ENCODE assay signal across 14 cellular contexts in genomic region chr1:23984417-23985186, GRCh38. TPM values are rescaled to one million over a fixed set of nuclear protein-coding genes. Genes with fewer than 3 reads are reported as not detected.
DNase-seq lines count a peak whose midpoint lies in the region; ATAC-seq, FAIRE-seq and TF ChIP-seq lines count a peak whose summit lies in the region.
"Had no signal": no experiment of that assay in that cellular context is flagged by ENCODE, and none has a peak within 500 bp of the region (broad histone marks: within the 10 kb centered on the region; RNA-seq: fewer than 3 reads in every experiment).

No MANE protein-coding gene starts in this region.

- in situ Hi-C loops in HepG2 (cut with HindIII; ENCODE audit: extremely low pct_ligation_motif_present, low pct_unique_long_range_greater_than_20kb), result no loop called here
- in situ Hi-C loops in gastrocnemius medialis (cut with MboI; ENCODE audit: low sequenced_read_pairs in 4 of 4), result no loop called here

- peak overlapping the region; percentile 88 for H3K27ac Mint-ChIP-seq in MCF 10A (ENCODE audit: low read depth, unreplicated experiment)
- no peak overlapping the region for H3K27ac Mint-ChIP-seq in activated CD4-positive, alpha-beta T cell treated with anti-CD3 and anti-CD28 coated beads for 36 hours
- H3K27ac Mint-ChIP-seq: stimulated activated naive CD8-positive, alpha-beta T cell treated with anti-CD3 and anti-CD28 coated beads, Interleukin-15, Interleukin-2, amounts not matched to agents 100 ng/mL and 50 ng/mL, for 24 hours had no signal

- BruUV-seq in HepG2 (replicated peaks; lab: Mats Ljungman, UMichigan), result no TSS peak
- BruUV-seq in MCF 10A (replicated peaks; lab: Mats Ljungman, UMichigan), result no TSS peak

- H3K27ac ChIP-seq in HepG2 (ENCODE audit: extremely low read length, insufficient read depth, low read length) (no peak overlapping the region), right lobe of liver (no peak overlapping the region), liver (ENCODE audit: low read depth in 1 of 2, low read length in 2 of 2) (no peak overlapping the region), gastrocnemius medialis (no peak overlapping the region)
- H3K27ac ChIP-seq: SJSA1 had no signal

- no peaks in the 10 kb centered on the region for H3K9me3 ChIP-seq in HepG2 (ENCODE audit: low read length)
- H3K9me3 ChIP-seq in right lobe of liver, result no peaks in the 10 kb centered on the region
- no peaks in the 10 kb centered on the region for H3K9me3 ChIP-seq in liver (ENCODE audit: control insufficient read depth in 4 of 4, low read length in 3 of 4)
- H3K9me3 ChIP-seq in gastrocnemius medialis, result no peaks in the 10 kb centered on the region
- H3K9me3 ChIP-seq: SJSA1 had no signal

- H3K4me1 ChIP-seq in HepG2 (ENCODE audit: insufficient read depth, low read length) (peaks cover 36% of the 10 kb centered on the region), right lobe of liver (peaks cover 0 to 4% (median 0%) of the 10 kb centered on the region in 4 donors), liver (ENCODE audit: control insufficient read depth in 4 of 4, insufficient read depth in 4 of 4, low read length in 3 of 4) (peaks cover 2 to 10% (median 3%) of the 10 kb centered on the region in 4 donors), gastrocnemius medialis (peaks cover 10 to 11% of the 10 kb centered on the region in 2 donors)

- DNase-seq in HepG2 (ENCODE audit: low spot score) (peak; percentile 45), right lobe of liver (no peak), MCF 10A (ENCODE audit: unreplicated experiment) (peak; percentile 77), NCI-H2107 (lab: John Stamatoyannopoulos, UW) (no peak), gastrocnemius medialis (no peak)
- DNase-seq in activated CD4-positive, alpha-beta T cell treated with anti-CD3 and anti-CD28 coated beads for 36 hours, result no peak
- DNase-seq: NCI-H1694 treated with DMSO at 0.1 percent for 48 hours had no signal

- no peak for TF ChIP-seq POLR2A in HepG2 (IDR thresholded peaks at IDR 0.05; ENCODE audit: insufficient read depth in 1 of 2, low read depth in 2 of 2, low read length in 2 of 2)
- TF ChIP-seq POLR2A in right lobe of liver (IDR thresholded peaks at IDR 0.05), result no peak
- TF ChIP-seq POLR2A in gastrocnemius medialis (IDR thresholded peaks at IDR 0.05), result no peak

- TF ChIP-seq CTCF in HepG2 (CRISPR knock-in tag; IDR thresholded peaks at IDR 0.05), result no peak
- TF ChIP-seq CTCF in right lobe of liver (IDR thresholded peaks at IDR 0.05), result no peak
- TF ChIP-seq CTCF in MCF 10A (IDR thresholded peaks at IDR 0.05; ENCODE audit: unreplicated experiment), result no peak
- TF ChIP-seq CTCF in liver (IDR thresholded peaks at IDR 0.05; ENCODE audit: low read depth, low read length, missing input control), result no peak
- TF ChIP-seq CTCF in gastrocnemius medialis (IDR thresholded peaks at IDR 0.05 in 4 of 5, conservative IDR thresholded peaks at IDR 0.05 in 1 of 5), result no peak

- H3K9ac ChIP-seq in HepG2 (ENCODE audit: insufficient read depth, low read depth, low read length) (peak overlapping the region; percentile 24), liver (ENCODE audit: low read depth in 1 of 2, low read length in 2 of 2) (no peak overlapping the region)

- H3K27me3 ChIP-seq in HepG2 (ENCODE audit: control insufficient read depth in 1 of 2, insufficient read depth in 2 of 2, low read length in 2 of 2) (no peaks in the 10 kb centered on the region), right lobe of liver (no peaks in the 10 kb centered on the region), liver (ENCODE audit: control insufficient read depth in 4 of 4, insufficient read depth in 4 of 4, low read length in 3 of 4) (no peaks in the 10 kb centered on the region), gastrocnemius medialis (no peaks in the 10 kb centered on the region)
- H3K27me3 ChIP-seq: SJSA1 had no signal

- POLR2A ChIA-PET in HepG2 (lab: Yijun Ruan, JAX) (no interaction called here), MCF 10A (lab: Yijun Ruan, JAX) (interaction anchor here (0.6 to 2.0 kb wide), 9 partner anchors 9 to 135 kb away, joined by 3 to 13 read pairs (median 4); no protein-coding TSS in a partner anchor)
- POLR2A ChIA-PET in activated CD4-positive, alpha-beta T cell treated with anti-CD3 and anti-CD28 coated beads for 36 hours (lab: Charles Lee), result interaction anchor here (0.7 kb wide), 1 partner anchor 961 kb away, joined by 8 read pairs; no protein-coding TSS in a partner anchor

- H3K4me3 ChIP-seq in HepG2 (replicated peaks in 1 of 3; ENCODE audit: insufficient read depth in 1 of 3, low read depth in 2 of 3, low read length in 3 of 3), result no peak overlapping the region
- H3K4me3 ChIP-seq in right lobe of liver, result no peak overlapping the region
- no peak overlapping the region for H3K4me3 ChIP-seq in liver (ENCODE audit: low read depth in 1 of 3, low read length in 3 of 3)
- H3K4me3 ChIP-seq in gastrocnemius medialis, result no peak overlapping the region
- H3K4me3 ChIP-seq: SJSA1 had no signal

- H3K36me3 Mint-ChIP-seq in MCF 10A (ENCODE audit: insufficient read depth, unreplicated experiment), result no peaks in the 10 kb centered on the region
- peaks cover 1% of the 10 kb centered on the region for H3K36me3 Mint-ChIP-seq in activated CD4-positive, alpha-beta T cell treated with anti-CD3 and anti-CD28 coated beads for 36 hours (ENCODE audit: low read depth)
- H3K36me3 Mint-ChIP-seq: CD14-positive monocyte had no signal

- FAIRE-seq in HepG2 (lab: Jason Lieb, UNC), result no peak
- FAIRE-seq: GM12892, islet of Langerhans had no signal

- intact Hi-C loops in HepG2 (cut with micrococcal nuclease; ENCODE audit: unreplicated experiment), result no loop called here
- intact Hi-C loops in right lobe of liver (cut with DNase I), result no loop called here
- intact Hi-C loops in MCF 10A (cut with micrococcal nuclease), result no loop called here
- intact Hi-C loops in activated CD4-positive, alpha-beta T cell treated with anti-CD3 and anti-CD28 coated beads for 36 hours (cut with DNase I, micrococcal nuclease), result no loop called here
- intact Hi-C loops in gastrocnemius medialis (cut with DNase I; ENCODE audit: low total_unique reads), result no loop called here

- no peak overlapping the region for H2AFZ ChIP-seq in HepG2 (ENCODE audit: low read length)

- TF ChIP-seq EP300 in HepG2 (IDR thresholded peaks at IDR 0.05; ENCODE audit: low read depth in 2 of 2, low read length in 2 of 2) (no peak), HepG2 (CRISPR knock-in tag; IDR thresholded peaks at IDR 0.05; ENCODE audit: borderline replicate concordance) (no peak)

- H3K9me3 Mint-ChIP-seq in MCF 10A (ENCODE audit: unreplicated experiment), result no peaks in the 10 kb centered on the region
- no peaks in the 10 kb centered on the region for H3K9me3 Mint-ChIP-seq in activated CD4-positive, alpha-beta T cell treated with anti-CD3 and anti-CD28 coated beads for 36 hours (ENCODE audit: low read depth)
- H3K9me3 Mint-ChIP-seq: CD14-positive monocyte; stimulated activated naive CD8-positive, alpha-beta T cell treated with anti-CD3 and anti-CD28 coated beads, Interleukin-15, Interleukin-2, amounts not matched to agents 100 ng/mL and 50 ng/mL, for 24 hours had no signal

- peaks cover 6% of the 10 kb centered on the region for H3K79me2 ChIP-seq in HepG2 (ENCODE audit: insufficient read depth, low read length)

- H3K4me3 Mint-ChIP-seq in MCF 10A (ENCODE audit: unreplicated experiment), result no peak overlapping the region
- H3K4me3 Mint-ChIP-seq in activated CD4-positive, alpha-beta T cell treated with anti-CD3 and anti-CD28 coated beads for 36 hours, result no peak overlapping the region
- H3K4me3 Mint-ChIP-seq: CD14-positive monocyte; stimulated activated naive CD8-positive, alpha-beta T cell treated with anti-CD3 and anti-CD28 coated beads, Interleukin-15, Interleukin-2, amounts not matched to agents 100 ng/mL and 50 ng/mL, for 24 hours had no signal

- H3K36me3 ChIP-seq in HepG2 (replicated peaks in 1 of 2; ENCODE audit: control insufficient read depth in 1 of 2, insufficient read depth in 2 of 2, low read length in 2 of 2) (no peaks in the 10 kb centered on the region), right lobe of liver (no peaks in the 10 kb centered on the region), liver (ENCODE audit: control insufficient read depth in 4 of 4, insufficient read depth in 3 of 4, low read depth in 1 of 4, low read length in 3 of 4) (no peaks in the 10 kb centered on the region), gastrocnemius medialis (no peaks in the 10 kb centered on the region)

- H3K4me2 ChIP-seq in HepG2 (ENCODE audit: low read depth, low read length), result no peak overlapping the region

- H3K4me1 Mint-ChIP-seq in MCF 10A (ENCODE audit: insufficient read depth, unreplicated experiment), result peaks cover 7% of the 10 kb centered on the region
- H3K4me1 Mint-ChIP-seq in activated CD4-positive, alpha-beta T cell treated with anti-CD3 and anti-CD28 coated beads for 36 hours, result peaks cover 16% of the 10 kb centered on the region

- ATAC-seq in HepG2 (no peak), right lobe of liver (no peak), HG03139 (IDR thresholded peaks at IDR 0.05; ENCODE audit: unreplicated experiment) (no peak), gastrocnemius medialis (no peak)
- no peak for ATAC-seq in activated CD4-positive, alpha-beta T cell treated with anti-CD3 and anti-CD28 coated beads for 36 hours

- 89% methylated on average over 5 of the region's 5 CpGs for WGBS in HepG2 (ENCODE audit: low lambda C conversion rate)
- 70% methylated on average over 5 of the region's 5 CpGs for WGBS in right lobe of liver (ENCODE audit: insufficient coverage, low coverage, low lambda C conversion rate, missing lambda C conversion rate)
- 84% methylated on average over 5 of the region's 5 CpGs for WGBS in liver

- no peaks in the 10 kb centered on the region for H3K27me3 Mint-ChIP-seq in MCF 10A (ENCODE audit: insufficient read depth, unreplicated experiment)
- H3K27me3 Mint-ChIP-seq in activated CD4-positive, alpha-beta T cell treated with anti-CD3 and anti-CD28 coated beads for 36 hours, result no peaks in the 10 kb centered on the region
- H3K27me3 Mint-ChIP-seq: stimulated activated naive CD8-positive, alpha-beta T cell treated with anti-CD3 and anti-CD28 coated beads, Interleukin-15, Interleukin-2, amounts not matched to agents 100 ng/mL and 50 ng/mL, for 24 hours had no signal

- CTCF ChIA-PET in HepG2 (lab: Yijun Ruan, JAX; ENCODE audit: low intra/inter-chr PET ratio, low total read pairs) (no interaction called here), MCF 10A (lab: Yijun Ruan, JAX) (interaction anchor here (0.7 to 1.0 kb wide), 2 partner anchors 43 to 167 kb away, joined by 4 to 6 read pairs; no protein-coding TSS in a partner anchor)
- CTCF ChIA-PET in activated CD4-positive, alpha-beta T cell treated with anti-CD3 and anti-CD28 coated beads for 36 hours (lab: Charles Lee), result no interaction called here

- TF ChIP-seq RAD21 in HepG2 (CRISPR knock-in tag; IDR thresholded peaks at IDR 0.05) (no peak), liver (IDR thresholded peaks at IDR 0.05) (no peak)

- no peaks in the 10 kb centered on the region for H4K20me1 ChIP-seq in HepG2 (ENCODE audit: insufficient read depth, low read length)

RNA-seq across cellular contexts. Expression of gene SRSF10, which starts 4.5 kb away (rescaled TPM):
- 156 and 186 TPM in 2 replicates for total RNA-seq in HepG2 (2016; rRNA removed; fragmentation: Illumina TruSeq; extraction: Trizol)
- total RNA-seq in HepG2 (2016; cell fraction: cytosol; rRNA removed; fragmentation: Illumina TruSeq; extraction: Trizol; ENCODE audit: low read depth), result 14.0 and 16.3 TPM in 2 replicates
- total RNA-seq in HepG2 (2016; cell fraction: insoluble cytoplasmic fraction; rRNA removed; fragmentation: Illumina TruSeq; extraction: Trizol), result 155 and 183 TPM in 2 replicates
- 44.1 and 51.2 TPM in 2 replicates for total RNA-seq in HepG2 (2016; cell fraction: membrane; rRNA removed; fragmentation: Illumina TruSeq; extraction: Trizol)
- 358 and 375 TPM in 2 replicates for total RNA-seq in HepG2 (2016; cell fraction: nucleus; rRNA removed; fragmentation: Illumina TruSeq; extraction: Trizol)
- 98.2 and 126 TPM in 2 replicates for polyA plus RNA-seq in HepG2 (2011; rRNA removed)
- polyA plus RNA-seq in HepG2 (2011; cell fraction: cytosol; rRNA removed), result 56.6 and 58.5 TPM in 2 replicates
- polyA plus RNA-seq in HepG2 (2011; cell fraction: nucleus; rRNA removed), result 190 and 202 TPM in 2 replicates
- polyA plus RNA-seq in HepG2 (2012), result 75.4 and 108 TPM in 2 replicates
- polyA plus RNA-seq in HepG2 (2016; cell fraction: cytosol; fragmentation: Illumina TruSeq; extraction: Trizol; ENCODE audit: low read depth), result 14.3 and 14.6 TPM in 2 replicates
- polyA plus RNA-seq in HepG2 (2016; cell fraction: insoluble cytoplasmic fraction; fragmentation: Illumina TruSeq; extraction: Trizol; ENCODE audit: low read depth), result 176 and 184 TPM in 2 replicates
- 31.3 and 32.4 TPM in 2 replicates for polyA plus RNA-seq in HepG2 (2016; cell fraction: membrane; fragmentation: Illumina TruSeq; extraction: Trizol; ENCODE audit: low read depth)
- 441 and 449 TPM in 2 replicates for polyA plus RNA-seq in HepG2 (2016; cell fraction: nucleus; fragmentation: Illumina TruSeq; extraction: Trizol; ENCODE audit: insufficient read depth, low read depth)
- 105 and 142 TPM in 2 replicates for polyA minus RNA-seq in HepG2 (2011; rRNA and poly(A)+ RNA removed; ENCODE audit: low replicate concordance)
- 33.1 and 43.0 TPM in 2 replicates for polyA minus RNA-seq in HepG2 (2011; cell fraction: cytosol; rRNA and poly(A)+ RNA removed)
- polyA minus RNA-seq in HepG2 (2011; cell fraction: nucleus; rRNA and poly(A)+ RNA removed), result 554 and 606 TPM in 2 replicates
- total RNA-seq in right lobe of liver, result 10 to 100 TPM; 30.6 to 51.5 (median 43.1) TPM
- 121 and 134 TPM in 2 replicates for total RNA-seq in MCF 10A (2022)
- 10 to 100 TPM; 58.8 to 77.5 TPM for total RNA-seq in liver
- polyA plus RNA-seq in liver, result 10 to 100 TPM; 29.9 to 68.7 TPM
- 100 to 1,000 TPM; 213 to 225 TPM for total RNA-seq in activated CD4-positive, alpha-beta T cell treated with anti-CD3 and anti-CD28 coated beads for 36 hours
- total RNA-seq in gastrocnemius medialis, result 10 to 100 TPM; 20.4 to 49.9 (median 26.5) TPM

RNA-seq across cellular contexts. Expression of gene PNRC2, which starts 25.0 kb away (rescaled TPM):
- 97.5 and 159 TPM in 2 replicates for total RNA-seq in HepG2 (2016; rRNA removed; fragmentation: Illumina TruSeq; extraction: Trizol)
- total RNA-seq in HepG2 (2016; cell fraction: cytosol; rRNA removed; fragmentation: Illumina TruSeq; extraction: Trizol; ENCODE audit: low read depth), result 18.3 and 19.0 TPM in 2 replicates
- total RNA-seq in HepG2 (2016; cell fraction: insoluble cytoplasmic fraction; rRNA removed; fragmentation: Illumina TruSeq; extraction: Trizol), result 101 and 179 TPM in 2 replicates
- total RNA-seq in HepG2 (2016; cell fraction: membrane; rRNA removed; fragmentation: Illumina TruSeq; extraction: Trizol), result 54.8 and 63.8 TPM in 2 replicates
- 74.0 and 87.3 TPM in 2 replicates for total RNA-seq in HepG2 (2016; cell fraction: nucleus; rRNA removed; fragmentation: Illumina TruSeq; extraction: Trizol)
- polyA plus RNA-seq in HepG2 (2011; rRNA removed), result 53.3 and 74.9 TPM in 2 replicates
- polyA plus RNA-seq in HepG2 (2011; cell fraction: cytosol; rRNA removed), result 64.3 and 67.0 TPM in 2 replicates
- polyA plus RNA-seq in HepG2 (2011; cell fraction: nucleus; rRNA removed), result 36.2 and 45.0 TPM in 2 replicates
- 62.0 and 72.8 TPM in 2 replicates for polyA plus RNA-seq in HepG2 (2012)
- 10.2 and 11.9 TPM in 2 replicates for polyA plus RNA-seq in HepG2 (2016; cell fraction: cytosol; fragmentation: Illumina TruSeq; extraction: Trizol; ENCODE audit: low read depth)
- 149 and 168 TPM in 2 replicates for polyA plus RNA-seq in HepG2 (2016; cell fraction: insoluble cytoplasmic fraction; fragmentation: Illumina TruSeq; extraction: Trizol; ENCODE audit: low read depth)
- 36.4 and 37.2 TPM in 2 replicates for polyA plus RNA-seq in HepG2 (2016; cell fraction: membrane; fragmentation: Illumina TruSeq; extraction: Trizol; ENCODE audit: low read depth)
- polyA plus RNA-seq in HepG2 (2016; cell fraction: nucleus; fragmentation: Illumina TruSeq; extraction: Trizol; ENCODE audit: insufficient read depth, low read depth), result 100 and 101 TPM in 2 replicates
- 64.4 and 79.4 TPM in 2 replicates for polyA minus RNA-seq in HepG2 (2011; rRNA and poly(A)+ RNA removed; ENCODE audit: low replicate concordance)
- polyA minus RNA-seq in HepG2 (2011; cell fraction: cytosol; rRNA and poly(A)+ RNA removed), result 46.1 and 65.6 TPM in 2 replicates
- polyA minus RNA-seq in HepG2 (2011; cell fraction: nucleus; rRNA and poly(A)+ RNA removed), result 53.8 and 57.3 TPM in 2 replicates
- total RNA-seq in right lobe of liver, result 10 to 100 TPM; 24.3 to 41.2 (median 33.4) TPM
- total RNA-seq in MCF 10A (2022), result 103 and 115 TPM in 2 replicates
- total RNA-seq in liver, result 10 to 100 TPM; 46.5 to 63.6 TPM
- 10 to 100 TPM; 24.9 to 26.0 TPM for polyA plus RNA-seq in liver
- total RNA-seq in activated CD4-positive, alpha-beta T cell treated with anti-CD3 and anti-CD28 coated beads for 36 hours, result 100 to 1,000 TPM; 133 to 142 TPM
- 10 to 100 TPM; 26.5 to 54.2 (median 39.4) TPM for total RNA-seq in gastrocnemius medialis

Comparison
In these comparisons a context has a peak if more than half of its experiments do, and no peak if none do; other contexts are left out.
1. DNase-seq: peak in HepG2 (single experiment) and MCF 10A (single experiment); none in right lobe of liver (0 of 3), activated CD4-positive, alpha-beta T cell treated with anti-CD3 and anti-CD28 coated beads for 36 hours (single experiment), NCI-H2107 (single experiment) and gastrocnemius medialis (0 of 2).